In the genomic region with DNA sequence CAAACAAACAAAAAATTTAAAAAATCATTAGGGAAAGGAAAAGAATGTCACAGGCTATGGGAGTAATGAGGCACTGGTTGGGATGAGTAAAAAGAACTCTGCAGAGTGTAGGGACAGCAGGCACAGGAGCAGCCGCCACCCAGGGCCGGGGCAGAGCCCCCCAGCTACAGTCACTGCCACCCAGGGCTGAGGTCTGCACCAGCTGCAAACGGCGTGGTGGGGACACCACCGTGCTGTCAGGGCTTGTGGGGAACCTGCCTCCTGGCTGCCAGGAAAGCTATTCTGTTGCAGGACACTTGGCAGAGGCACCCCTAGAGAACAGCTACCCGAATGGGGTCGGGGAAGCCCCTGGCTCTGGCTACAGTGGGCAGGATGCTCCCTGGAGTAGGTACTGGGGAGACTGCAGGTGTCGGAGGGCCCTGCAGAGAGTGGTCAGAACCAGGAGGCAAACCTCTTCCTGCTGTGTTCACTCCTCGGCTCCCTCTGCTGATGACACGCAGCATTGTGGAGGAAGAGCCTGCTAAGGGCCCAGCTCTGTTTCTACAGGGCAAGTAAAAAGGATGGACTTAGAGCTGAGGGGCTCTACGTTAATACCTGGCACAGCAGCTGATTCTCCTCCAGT, we compare ENCODE assay signal across 9 cellular contexts. TPM values are rescaled to one million over a fixed set of nuclear protein-coding genes. Genes with fewer than 3 reads are reported as not detected.
A peak's percentile ranks its signal among the peaks of the same experiment; 100 is the strongest.
DNase-seq lines count a peak whose midpoint lies in the region; ATAC-seq and TF ChIP-seq lines count a peak whose summit lies in the region.
"Had no signal": no experiment of that assay in that cellular context is flagged by ENCODE, and none has a peak within 500 bp of the region (broad histone marks: within the 10 kb centered on the region; RNA-seq: fewer than 3 reads in every experiment).

No MANE protein-coding gene starts in this region.

- no peaks in the 10 kb centered on the region for H3K4me1 ChIP-seq in CD4-positive, CD25-positive, alpha-beta regulatory T cell (ENCODE audit: control insufficient read depth, insufficient read depth, low read length, poor library complexity, severe bottlenecking)
- H3K4me1 ChIP-seq in OCI-LY3 (ENCODE audit: low read length) (no peaks in the 10 kb centered on the region), neural progenitor cell (peaks cover 12% of the 10 kb centered on the region)

- no peaks in the 10 kb centered on the region for H3K27me3 ChIP-seq in CD4-positive, CD25-positive, alpha-beta regulatory T cell (ENCODE audit: control insufficient read depth, insufficient read depth, low read length)
- H3K27me3 ChIP-seq in OCI-LY3 (ENCODE audit: low read depth, low read length), result no peaks in the 10 kb centered on the region
- no peaks in the 10 kb centered on the region for H3K27me3 ChIP-seq in dorsolateral prefrontal cortex
- H3K27me3 ChIP-seq in neural progenitor cell, result no peaks in the 10 kb centered on the region

- H4K20me1 ChIP-seq in OCI-LY3 (ENCODE audit: insufficient read depth, low read length), result no peaks in the 10 kb centered on the region
- H4K20me1 ChIP-seq in neural progenitor cell (ENCODE audit: low read depth), result peaks cover 22% of the 10 kb centered on the region

- H3K27ac ChIP-seq in CD4-positive, CD25-positive, alpha-beta regulatory T cell (ENCODE audit: insufficient read depth, low read length, poor library complexity, severe bottlenecking), result no peak overlapping the region
- H3K27ac ChIP-seq in OCI-LY3 (ENCODE audit: low read length), result no peak overlapping the region
- H3K27ac ChIP-seq in dorsolateral prefrontal cortex, result peak overlapping the region in 5 of 59 donors; percentile 6 to 37 (median 13)
- no peak overlapping the region for H3K27ac ChIP-seq in neural progenitor cell

- H3K36me3 Mint-ChIP-seq in CD4-positive, CD25-positive, alpha-beta regulatory T cell, result peaks cover 17% of the 10 kb centered on the region
- peaks cover 16% of the 10 kb centered on the region for H3K36me3 Mint-ChIP-seq in neural progenitor cell

- H3F3A ChIP-seq in neural progenitor cell (ENCODE audit: low read depth), result no peaks in the 10 kb centered on the region

- H3K27me3 Mint-ChIP-seq in CD4-positive, CD25-positive, alpha-beta regulatory T cell, result no peaks in the 10 kb centered on the region
- peaks cover 2% of the 10 kb centered on the region for H3K27me3 Mint-ChIP-seq in neural progenitor cell (ENCODE audit: insufficient read depth, low read depth)
- H3K27me3 Mint-ChIP-seq: naive thymus-derived CD8-positive, alpha-beta T cell had no signal

- H3K4me2 ChIP-seq in OCI-LY3 (ENCODE audit: low read length) (no peak overlapping the region), neural progenitor cell (no peak overlapping the region)

- H3K9ac ChIP-seq in OCI-LY3 (ENCODE audit: low read length) (no peak overlapping the region), neural progenitor cell (no peak overlapping the region)

- H2AFZ ChIP-seq in OCI-LY3 (ENCODE audit: low read depth, low read length) (no peak overlapping the region), neural progenitor cell (replicated peaks) (no peak overlapping the region)

- peak in 2 of 3 donors; percentile 13 to 60 for DNase-seq in CD4-positive, CD25-positive, alpha-beta regulatory T cell
- DNase-seq in GM10266 (ENCODE audit: extremely low spot score) (peak; percentile 47), dorsolateral prefrontal cortex (peak in 3 of 10 donors; percentile 48 to 54 (median 48)), neural progenitor cell (ENCODE audit: low spot score) (peak; percentile 42), NCI-H2081 treated with DMSO at 0.1 percent for 48 hours (lab: John Stamatoyannopoulos, UW) (no peak)
- DNase-seq in activated effector memory CD4-positive, alpha-beta T cell treated with Interleukin-2 at 50 U/mL for 16 hours, result no peak

- H3K4me3 ChIP-seq in CD4-positive, CD25-positive, alpha-beta regulatory T cell (ENCODE audit: low read depth, low read length), result no peak overlapping the region
- no peak overlapping the region for H3K4me3 ChIP-seq in OCI-LY3 (ENCODE audit: low read length)
- no peak overlapping the region for H3K4me3 ChIP-seq in dorsolateral prefrontal cortex
- H3K4me3 ChIP-seq in neural progenitor cell, result no peak overlapping the region

- H3K27ac Mint-ChIP-seq in CD4-positive, CD25-positive, alpha-beta regulatory T cell, result peak overlapping the region in 1 of 3 donors; percentile 61
- H3K27ac Mint-ChIP-seq in neural progenitor cell, result no peak overlapping the region

- peak; percentile 45 for TF ChIP-seq CTCF in GM10266 (IDR thresholded peaks at IDR 0.05; ENCODE audit: control insufficient read depth, insufficient read depth, low read depth, missing control alignments)
- peak; percentile 27 for TF ChIP-seq CTCF in OCI-LY3 (IDR thresholded peaks at IDR 0.05; ENCODE audit: low read depth, low read length)
- TF ChIP-seq CTCF in dorsolateral prefrontal cortex (IDR thresholded peaks at IDR 0.05 in 54 of 56, conservative IDR thresholded peaks at IDR 0.05 in 2 of 56; ENCODE audit: low read depth in 1 of 56, partially characterized antibody in 56 of 56), result peak in 42 of 56 donors; percentile 11 to 59 (median 36)
- TF ChIP-seq CTCF in neural progenitor cell (IDR thresholded peaks at IDR 0.05), result peak; percentile 40

- H3K79me2 ChIP-seq in OCI-LY3 (ENCODE audit: low read length) (no peaks in the 10 kb centered on the region), neural progenitor cell (ENCODE audit: low read depth) (no peaks in the 10 kb centered on the region)

- peaks cover 0 to 4% (median 0%) of the 10 kb centered on the region in 4 donors for H3K4me1 Mint-ChIP-seq in CD4-positive, CD25-positive, alpha-beta regulatory T cell
- H3K4me1 Mint-ChIP-seq in neural progenitor cell, result peaks cover 8% of the 10 kb centered on the region

- H3K36me3 ChIP-seq in CD4-positive, CD25-positive, alpha-beta regulatory T cell (ENCODE audit: control insufficient read depth, insufficient read depth, low read length), result no peaks in the 10 kb centered on the region
- H3K36me3 ChIP-seq in OCI-LY3 (replicated peaks; ENCODE audit: low read depth, low read length), result no peaks in the 10 kb centered on the region
- H3K36me3 ChIP-seq in neural progenitor cell, result no peaks in the 10 kb centered on the region

- no peak overlapping the region for H3K4me3 Mint-ChIP-seq in CD4-positive, CD25-positive, alpha-beta regulatory T cell
- H3K4me3 Mint-ChIP-seq in neural progenitor cell, result no peak overlapping the region
- H3K4me3 Mint-ChIP-seq: naive thymus-derived CD8-positive, alpha-beta T cell had no signal

- ATAC-seq in CD4-positive, CD25-positive, alpha-beta regulatory T cell (ENCODE audit: low read depth in 2 of 2), result no peak
- ATAC-seq in GM18517 (IDR thresholded peaks at IDR 0.05; ENCODE audit: unreplicated experiment), result no peak

- intact Hi-C loops in dorsolateral prefrontal cortex (cut with DNase I), result no loop called here

- H3K9me3 Mint-ChIP-seq in CD4-positive, CD25-positive, alpha-beta regulatory T cell, result no peaks in the 10 kb centered on the region
- H3K9me3 Mint-ChIP-seq in neural progenitor cell, result no peaks in the 10 kb centered on the region

- H3K9me3 ChIP-seq in CD4-positive, CD25-positive, alpha-beta regulatory T cell (ENCODE audit: control insufficient read depth in 2 of 2, low read length in 2 of 2), result no peaks in the 10 kb centered on the region
- no peaks in the 10 kb centered on the region for H3K9me3 ChIP-seq in OCI-LY3 (ENCODE audit: insufficient read depth, low read length)
- H3K9me3 ChIP-seq in neural progenitor cell (ENCODE audit: low read depth), result no peaks in the 10 kb centered on the region

RNA-seq across cellular contexts. Expression of gene CAPN15, which starts 32.3 kb away (rescaled TPM):
- total RNA-seq in CD4-positive, CD25-positive, alpha-beta regulatory T cell, result 82.6 TPM
- 1 to 10 TPM; 3.0 to 8.5 (median 5.2) TPM for polyA plus RNA-seq in CD4-positive, CD25-positive, alpha-beta regulatory T cell
- total RNA-seq in dorsolateral prefrontal cortex (10 to 100 TPM; 18.8 to 69.8 (median 34.2) TPM), neural progenitor cell (ENCODE audit: low replicate concordance) (6.8 and 41.0 TPM in 2 replicates)

Comparison
In these comparisons a context has a peak if more than half of its experiments do, and no peak if none do; other contexts are left out.
1. DNase-seq: peak in CD4-positive, CD25-positive, alpha-beta regulatory T cell (2 of 3), GM10266 (single experiment) and neural progenitor cell (single experiment); none in NCI-H2081 treated with DMSO at 0.1 percent for 48 hours (single experiment) and activated effector memory CD4-positive, alpha-beta T cell treated with Interleukin-2 at 50 U/mL for 16 hours (single experiment).
2. Peak in every context shown above with its lines, with median percentiles within 50 percentile points of each other: CTCF ChIP-seq.